In the genomic region with DNA sequence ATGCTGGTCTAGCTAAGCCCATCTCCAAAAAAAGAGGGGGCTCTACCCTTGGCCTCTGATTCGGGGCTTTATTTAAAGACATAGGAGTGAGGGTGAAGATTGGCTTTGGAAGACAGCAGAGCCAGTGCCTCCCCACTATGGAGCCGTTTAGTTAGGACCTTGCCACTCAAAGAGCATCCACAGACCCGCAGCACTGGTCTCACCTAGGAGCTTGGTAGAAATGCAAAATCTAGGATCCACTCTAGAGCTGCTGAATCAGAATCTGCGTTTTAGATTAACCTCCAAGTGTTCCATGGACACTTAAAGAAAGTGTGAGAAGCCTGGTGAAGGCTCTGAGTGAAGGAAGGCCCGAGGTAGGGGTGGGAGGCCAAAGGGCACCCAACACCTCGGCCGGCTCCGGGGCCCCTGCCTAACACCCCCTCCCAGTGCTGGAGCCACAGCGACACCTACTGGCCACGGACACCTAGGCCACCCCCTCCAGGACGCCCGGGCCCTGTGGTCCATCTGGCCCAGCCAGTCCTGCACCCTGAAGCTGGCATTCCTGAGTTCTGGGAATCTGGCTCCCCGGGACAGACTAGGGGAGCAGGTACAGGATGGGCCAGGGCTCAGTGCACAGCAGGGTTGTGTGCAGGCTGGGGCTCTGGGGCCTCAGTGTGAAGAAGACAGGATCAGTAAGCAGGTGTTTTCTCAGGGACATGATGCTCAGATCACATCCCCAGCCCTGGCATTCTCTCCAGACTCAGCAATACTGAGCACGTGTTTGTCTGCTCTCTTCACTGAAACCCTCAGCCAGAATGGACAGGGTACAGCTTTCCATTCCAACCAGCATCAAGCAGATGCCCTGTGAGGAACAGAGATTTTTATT, we compare ENCODE assay signal across 9 cellular contexts.
DNase-seq lines count a peak whose midpoint lies in the region; ATAC-seq and TF ChIP-seq lines count a peak whose summit lies in the region.
"Had no signal": no experiment of that assay in that cellular context is flagged by ENCODE, and none has a peak within 500 bp of the region (broad histone marks: within the 10 kb centered on the region; RNA-seq: fewer than 3 reads in every experiment).

No MANE protein-coding gene starts in this region.

- H3K36me3 Mint-ChIP-seq in HFFc6 (ENCODE audit: low read depth) (no peaks in the 10 kb centered on the region), memory B cell (no peaks in the 10 kb centered on the region)

- TF ChIP-seq CTCF in HFFc6 (IDR thresholded peaks at IDR 0.05): peak; percentile 100
- TF ChIP-seq CTCF in dorsolateral prefrontal cortex (IDR thresholded peaks at IDR 0.05 in 54 of 56, conservative IDR thresholded peaks at IDR 0.05 in 2 of 56; ENCODE audit: low read depth in 1 of 56, partially characterized antibody in 56 of 56): peak; percentile 81 to 99 (median 96)

- H3K27me3 Mint-ChIP-seq in HFFc6 (ENCODE audit: insufficient read depth) (peaks cover 18% of the 10 kb centered on the region), memory B cell (peaks cover 7% of the 10 kb centered on the region)

- H3K9me3 Mint-ChIP-seq in HFFc6: no peaks in the 10 kb centered on the region
- no peaks in the 10 kb centered on the region for H3K9me3 Mint-ChIP-seq in memory B cell
- H3K9me3 Mint-ChIP-seq: T-helper 1 cell treated with Interleukin-12 subunit alpha and Interleukin-12 subunit beta and Interleukin-4 antibody, amounts not matched to agents 30 μg/mL and 1 μg/mL, for 36 hours had no signal

- intact Hi-C loops in dorsolateral prefrontal cortex (cut with DNase I): loop anchor here (1.0 to 10.0 kb wide), 6 partner anchors 37 to 380 kb away; partner anchors contain the start of genes DMAP1 (in 1 of the 2) and RNF220 (in 1 of the 2)

- ATAC-seq in memory B cell (ENCODE audit: low read depth): peak; percentile 97
- ATAC-seq in HG02870 (IDR thresholded peaks at IDR 0.05; ENCODE audit: unreplicated experiment): no peak

- peak; percentile 93 for DNase-seq in D341Med (ENCODE audit: low spot score)
- DNase-seq in HFFc6: no peak
- DNase-seq in NCI-H345 treated with DMSO at 0.1 percent for 48 hours (lab: John Stamatoyannopoulos, UW; ENCODE audit: unreplicated experiment): peak; percentile 34
- peak; percentile 86 to 88 for DNase-seq in activated CD4-positive, alpha-beta T cell treated with anti-CD3 and anti-CD28 coated beads, Interleukin-2, amount 50 U/mL, for 48 hours
- peak; percentile 65 to 88 (median 79) for DNase-seq in dorsolateral prefrontal cortex
- DNase-seq in memory B cell (ENCODE audit: low spot score in 2 of 2): peak; percentile 79 to 89
- DNase-seq in stimulated activated CD8-positive, alpha-beta memory T cell treated with anti-CD3 and anti-CD28 coated beads, Interleukin-15, amount 100 ng/mL, for 24 hours (ENCODE audit: low read depth): peak; percentile 66

- H3K27me3 ChIP-seq in dorsolateral prefrontal cortex: peaks cover 0 to 2% (median 0%) of the 10 kb centered on the region in 45 donors

- H3K4me3 Mint-ChIP-seq in HFFc6 (no peak overlapping the region), memory B cell (no peak overlapping the region)
- H3K4me3 Mint-ChIP-seq: T-helper 1 cell treated with Interleukin-12 subunit alpha and Interleukin-12 subunit beta and Interleukin-4 antibody, amounts not matched to agents 30 μg/mL and 1 μg/mL, for 36 hours had no signal

- no peak overlapping the region for H3K4me3 ChIP-seq in dorsolateral prefrontal cortex

- peaks cover 7% of the 10 kb centered on the region for H3K4me1 Mint-ChIP-seq in HFFc6 (ENCODE audit: low read depth)
- H3K4me1 Mint-ChIP-seq in memory B cell: peaks cover 3% of the 10 kb centered on the region

- peak overlapping the region; percentile 61 to 100 (median 97) for H3K27ac ChIP-seq in dorsolateral prefrontal cortex

- no peak overlapping the region for H3K27ac Mint-ChIP-seq in HFFc6
- H3K27ac Mint-ChIP-seq in memory B cell: no peak overlapping the region
- H3K27ac Mint-ChIP-seq: T-helper 1 cell treated with Interleukin-12 subunit alpha and Interleukin-12 subunit beta and Interleukin-4 antibody, amounts not matched to agents 30 μg/mL and 1 μg/mL, for 36 hours had no signal
